ENCODE assay signal across 7 cellular contexts in the genomic region with DNA sequence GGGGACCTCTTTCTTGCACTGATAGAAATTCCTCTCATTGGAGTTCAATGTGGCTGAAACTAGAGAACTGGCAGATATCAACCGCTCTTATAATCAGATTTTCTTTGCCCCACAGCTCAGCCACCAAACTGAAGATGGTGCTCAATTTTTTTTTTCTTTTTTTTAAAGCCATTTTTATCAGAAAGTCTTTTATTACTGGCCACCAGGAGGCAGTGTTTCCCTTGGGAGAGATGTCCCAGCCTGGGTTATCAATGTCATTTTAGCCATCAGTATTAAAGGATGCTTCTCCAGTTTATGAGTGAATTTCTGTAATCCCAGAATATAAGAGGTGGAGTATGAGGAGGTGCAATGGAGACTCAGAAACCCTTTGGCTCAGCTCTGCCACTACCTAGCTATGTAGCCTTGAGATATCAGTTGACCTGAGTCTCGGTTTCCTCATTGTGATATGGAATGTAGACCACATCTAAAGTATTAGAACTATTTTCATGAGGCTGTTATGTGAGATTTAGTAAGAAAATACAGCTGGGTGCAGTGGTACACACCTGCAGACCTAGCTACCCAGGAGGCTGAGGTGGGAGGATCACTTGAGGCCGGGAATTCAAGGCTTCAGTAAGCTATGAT. TPM values are rescaled to one million over a fixed set of nuclear protein-coding genes. Genes with fewer than 3 reads are reported as not detected.
DNase-seq lines count a peak whose midpoint lies in the region; ATAC-seq and TF ChIP-seq lines count a peak whose summit lies in the region.

No MANE protein-coding gene starts in this region.

- H3K36me3 ChIP-seq in aorta (ENCODE audit: control insufficient read depth in 1 of 2, insufficient read depth in 2 of 2, low read length in 1 of 2) = no peaks in the 10 kb centered on the region

- intact Hi-C loops in aorta (cut with DNase I) = no loop called here

- in situ Hi-C loops in SK-MEL-5 (cut with HindIII; ENCODE audit: low pct_unique_long_range_greater_than_20kb, low sequenced_read_pairs) = no loop called here

- peak; percentile 24 for TF ChIP-seq CTCF in HL-60 (IDR thresholded peaks at IDR 0.05; ENCODE audit: insufficient read depth, low read length)

- no peaks in the 10 kb centered on the region for H3K9me3 ChIP-seq in aorta (ENCODE audit: control insufficient read depth, low read length)

- H3K27ac ChIP-seq in HL-60 (replicated peaks) = no peak overlapping the region
- H3K27ac ChIP-seq in aorta (ENCODE audit: low read depth in 1 of 2, low read length in 2 of 2) = no peak overlapping the region

- H3K4me3 ChIP-seq in HL-60 (replicated peaks; ENCODE audit: insufficient read depth, low read length) (no peak overlapping the region), aorta (ENCODE audit: low read length in 2 of 2) (no peak overlapping the region)

- peak; percentile 17 for DNase-seq in DMS153 (lab: John Stamatoyannopoulos, UW)
- peak in 1 of 2 experiments; percentile 45 for DNase-seq in HL-60 (ENCODE audit: low read depth in 1 of 2, low spot score in 1 of 2)
- DNase-seq in SK-MEL-5 (ENCODE audit: low read depth, low spot score) = peak; percentile 69
- peak; percentile 56 for DNase-seq in central memory CD4-positive, alpha-beta T cell
- peak; percentile 45 for DNase-seq in myocyte (ENCODE audit: low read depth)
- DNase-seq in aorta = no peak
- DNase-seq in DMS79 treated with DMSO at 0.1 percent for 48 hours (lab: John Stamatoyannopoulos, UW) = no peak

- no peak for ATAC-seq in aorta (ENCODE audit: low FRiP score)

- 93 to 94% methylated on average over 3 of the region's 3 CpGs for WGBS in aorta, 2 donors

- no peaks in the 10 kb centered on the region for H3K4me1 ChIP-seq in aorta (ENCODE audit: control insufficient read depth in 1 of 2, insufficient read depth in 2 of 2, low read length in 2 of 2)

- H3K27me3 ChIP-seq in HL-60 (ENCODE audit: insufficient read depth, poor library complexity, severe bottlenecking) (no peaks in the 10 kb centered on the region), aorta (ENCODE audit: control insufficient read depth in 1 of 2, insufficient read depth in 2 of 2, low read length in 1 of 2) (no peaks in the 10 kb centered on the region)

RNA-seq across cellular contexts. Expression of gene CD244, which starts 27.6 kb away (rescaled TPM):
- 0.05 TPM in 2 replicates for total RNA-seq in SK-MEL-5 (2014; rRNA removed; shearing (Covaris generic))
- 0.04 and 0.10 TPM in 2 replicates for polyA plus RNA-seq in SK-MEL-5 (2015; cell fraction: cytosol; rRNA removed)
- polyA plus RNA-seq in SK-MEL-5 (2015; cell fraction: nucleus; rRNA removed) = 0.19 TPM in 1 of 2 replicates, not detected in the other
- not detected in 2 replicates for total RNA-seq in myocyte
- 0.03 TPM for polyA plus RNA-seq in myocyte (2012)
- 1 to 10 TPM in 1 of 2 donors, under 1 TPM in 1; 0.36 to 1.9 TPM for total RNA-seq in aorta
- polyA plus RNA-seq in aorta = under 1 TPM; 0.26 to 0.75 TPM

RNA-seq across cellular contexts. Expression of gene LY9, which starts 39.1 kb away (rescaled TPM):
- total RNA-seq in SK-MEL-5 (2014; rRNA removed; shearing (Covaris generic)) = not detected in 2 replicates
- not detected in 2 replicates for polyA plus RNA-seq in SK-MEL-5 (2015; cell fraction: cytosol; rRNA removed)
- not detected in 2 replicates for polyA plus RNA-seq in SK-MEL-5 (2015; cell fraction: nucleus; rRNA removed)
- not detected in 2 replicates for total RNA-seq in myocyte
- polyA plus RNA-seq in myocyte (2012) = not detected
- 1 to 10 TPM in 1 of 2 donors, under 1 TPM in 1; 0.71 to 1.2 TPM for total RNA-seq in aorta
- polyA plus RNA-seq in aorta = 1 to 10 TPM in 1 of 2 donors, under 1 TPM in 1; 0.10 to 2.0 TPM

RNA-seq across cellular contexts. Expression of gene ITLN1, which starts 49.9 kb away (rescaled TPM):
- total RNA-seq in SK-MEL-5 (2014; rRNA removed; shearing (Covaris generic)) = not detected in 2 replicates
- not detected in 2 replicates for polyA plus RNA-seq in SK-MEL-5 (2015; cell fraction: cytosol; rRNA removed)
- polyA plus RNA-seq in SK-MEL-5 (2015; cell fraction: nucleus; rRNA removed) = not detected in 2 replicates
- total RNA-seq in myocyte (not detected in 2 replicates), aorta (1 to 10 TPM in 1 of 2 donors, under 1 TPM in 1; 0.78 to 1.8 TPM)
- polyA plus RNA-seq in myocyte (2012) = not detected
- 10 to 100 TPM; 58.6 to 72.6 TPM for polyA plus RNA-seq in aorta

Comparison
In these comparisons a context has a peak if more than half of its experiments do, and no peak if none do; other contexts are left out.
1. DNase-seq: peak in DMS153 (single experiment), SK-MEL-5 (single experiment), central memory CD4-positive, alpha-beta T cell (single experiment) and myocyte (single experiment); none in aorta (0 of 2) and DMS79 treated with DMSO at 0.1 percent for 48 hours (single experiment).